7 cellular contexts compared by ENCODE assay signal in the genomic region with DNA sequence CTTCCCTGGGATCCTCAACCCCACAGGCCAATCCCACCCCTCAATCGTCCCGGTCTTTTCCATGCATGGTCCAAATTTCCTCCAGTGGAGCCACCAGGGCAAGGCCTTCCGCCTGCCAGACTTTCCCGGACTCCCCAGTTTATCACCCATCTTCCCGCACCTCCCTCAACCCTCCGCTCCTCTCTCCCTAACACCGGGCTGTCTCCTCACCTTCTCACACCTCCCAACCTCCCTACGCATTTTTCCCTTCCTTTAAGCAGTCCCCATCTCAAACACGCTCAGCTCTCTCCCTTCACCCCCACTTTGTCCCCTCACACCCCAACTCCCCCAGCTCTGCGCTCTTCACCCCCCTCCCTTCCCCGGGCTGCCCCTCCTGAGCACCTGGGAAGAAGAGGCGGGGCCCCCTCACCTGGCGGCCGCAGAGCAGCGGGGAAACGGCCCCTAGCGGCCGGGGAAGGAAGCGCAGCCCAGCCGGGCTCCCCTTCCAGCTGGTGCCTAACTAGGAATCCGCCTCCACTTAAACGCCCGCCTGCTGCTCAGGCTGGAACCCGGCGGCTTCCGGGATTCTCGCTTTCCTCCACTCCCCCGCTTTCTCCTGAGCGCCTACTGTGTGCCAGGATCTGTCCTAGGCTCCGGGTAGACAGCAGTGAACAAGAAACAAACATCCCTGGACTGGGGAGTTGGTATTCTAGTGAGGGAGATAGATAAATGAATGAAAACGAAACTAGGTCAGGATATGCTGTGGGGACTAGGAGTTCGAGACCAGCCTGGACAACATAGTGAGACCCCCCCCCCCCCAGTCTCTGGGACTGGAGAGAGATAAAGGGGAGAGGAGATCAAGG.
DNase-seq lines count a peak whose midpoint lies in the region; TF ChIP-seq lines count a peak whose summit lies in the region.
"Not testable (repeated sequence)": the region's sequence is repeated elsewhere in the genome, so short reads cannot be mapped to it uniquely, and the experiment has no call there.

No MANE protein-coding gene starts in this region.

- H2AFZ ChIP-seq in Loucy (ENCODE audit: low read length) = peak overlapping the region; percentile 91

- H3K36me3 ChIP-seq in Loucy (ENCODE audit: insufficient read depth, low read length) = not testable (repeated sequence)

- H4K20me1 ChIP-seq in Loucy (ENCODE audit: insufficient read depth, low read length, poor library complexity, severe bottlenecking) = not testable (repeated sequence)

- not testable (repeated sequence) for H3K9ac ChIP-seq in Loucy (ENCODE audit: low read depth, low read length, poor library complexity, severe bottlenecking)

- not testable (repeated sequence) for H3F3A ChIP-seq in Loucy (ENCODE audit: low read depth)

- not testable (repeated sequence) for H3K4me1 ChIP-seq in Loucy (ENCODE audit: insufficient read depth, low read length, poor library complexity, severe bottlenecking)

- TF ChIP-seq CTCF in GM12873 (IDR thresholded peaks at IDR 0.05; ENCODE audit: insufficient read depth, low read depth, low read length, missing control alignments) (peak; percentile 79), Loucy (conservative IDR thresholded peaks at IDR 0.05; ENCODE audit: low read length) (peak; percentile 69)

- peak overlapping the region; percentile 79 for H3K4me3 ChIP-seq in Loucy (ENCODE audit: low read length, poor library complexity, severe bottlenecking)

- H3K9me3 ChIP-seq in Loucy (ENCODE audit: insufficient read depth, low read depth, low read length) = not testable (repeated sequence)

- DNase-seq in OCI-M1 (lab: John Stamatoyannopoulos, UW) = peak; percentile 74
- DNase-seq in activated CD8-positive, alpha-beta memory T cell treated with anti-CD3 and anti-CD28 coated beads, Interleukin-2, amount 50 U/mL, for 4 hours = peak; percentile 81
- DNase-seq in ecto neural progenitor cell (ENCODE audit: low spot score) = peak; percentile 90
- peak; percentile 84 for DNase-seq in left kidney (ENCODE audit: low read depth, low spot score)
- DNase-seq in stimulated activated CD4-positive, alpha-beta T cell treated with anti-CD3 and anti-CD28 coated beads, Interleukin-15, amount 100 ng/mL, for 1 hour (ENCODE audit: low read depth in 1 of 2, low spot score in 1 of 2) = peak; percentile 50 to 69

- H3K4me2 ChIP-seq in Loucy (ENCODE audit: low read depth, low read length, poor library complexity, severe bottlenecking) = peak overlapping the region; percentile 65

- not testable (repeated sequence) for H3K79me2 ChIP-seq in Loucy (ENCODE audit: insufficient read depth, low read length)

- not testable (repeated sequence) for H3K27me3 ChIP-seq in Loucy (ENCODE audit: insufficient read depth, low read length, poor library complexity, severe bottlenecking)

- not testable (repeated sequence) for H3K9me2 ChIP-seq in Loucy (replicated peaks; ENCODE audit: low read depth, low read length)

Comparison
In these comparisons a context has a peak if more than half of its experiments do, and no peak if none do; other contexts are left out.
1. Peak in every context shown above with its lines: DNase-seq and H3K4me3 ChIP-seq.